15 cellular contexts compared by ENCODE assay signal in the genomic region with DNA sequence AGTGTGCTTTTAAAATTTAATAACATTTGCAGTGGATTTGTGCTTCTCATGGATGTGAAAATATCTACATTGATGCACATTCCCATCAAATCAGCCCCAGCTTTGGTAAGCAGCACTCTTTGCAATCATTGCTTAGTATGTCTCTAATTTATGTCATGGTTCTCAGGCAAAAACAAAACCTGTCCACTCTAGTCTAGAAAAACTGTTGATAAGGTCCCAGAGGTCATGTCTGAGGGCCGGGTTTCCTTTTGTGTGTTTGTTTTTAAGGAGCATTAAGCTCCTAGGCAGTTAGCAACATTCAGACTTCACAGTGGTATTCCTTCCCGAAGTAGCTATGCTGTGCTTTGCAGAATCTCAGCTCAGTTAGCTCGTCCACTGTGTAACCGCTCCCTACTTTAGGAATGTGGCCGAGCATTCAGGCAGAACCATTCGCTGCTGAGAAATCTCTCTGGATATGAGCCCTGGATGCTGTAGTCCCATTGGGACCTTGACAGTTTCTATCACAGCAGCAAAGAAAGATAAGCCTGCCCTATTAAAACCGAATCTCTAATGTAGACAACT. TPM values are rescaled to one million over a fixed set of nuclear protein-coding genes. Genes with fewer than 3 reads are reported as not detected.
A peak's percentile ranks its signal among the peaks of the same experiment; 100 is the strongest.
DNase-seq lines count a peak whose midpoint lies in the region; ATAC-seq and TF ChIP-seq lines count a peak whose summit lies in the region.
"Had no signal": no experiment of that assay in that cellular context is flagged by ENCODE, and none has a peak within 500 bp of the region (broad histone marks: within the 10 kb centered on the region; RNA-seq: fewer than 3 reads in every experiment).

No MANE protein-coding gene starts in this region.

- intact Hi-C loops in heart left ventricle (cut with DNase I): loop anchor here in 2 of 10 donors (5.0 kb wide), 2 partner anchors 34 to 39 kb away; no protein-coding TSS in a partner anchor

- peaks cover 0 to 45% (median 2%) of the 10 kb centered on the region in 9 donors for H3K27me3 ChIP-seq in heart left ventricle

- ATAC-seq in heart left ventricle: peak; percentile 44 to 64 (median 50)
- ATAC-seq in GM21390 (IDR thresholded peaks at IDR 0.05; ENCODE audit: unreplicated experiment): no peak
- ATAC-seq in HG02588 (IDR thresholded peaks at IDR 0.05; ENCODE audit: unreplicated experiment): no peak

- no peaks in the 10 kb centered on the region for H3K9me3 ChIP-seq in heart left ventricle
- H3K9me3 ChIP-seq: BE2C had no signal

- H3K27me3 Mint-ChIP-seq in brain: peaks cover 29% of the 10 kb centered on the region

- DNase-seq in heart left ventricle (peak in 3 of 5 donors; percentile 40 to 48 (median 42)), left kidney (ENCODE audit: low read depth, low spot score) (peak; percentile 75), substantia nigra (lab: John Stamatoyannopoulos, UW) (no peak), D341Med (ENCODE audit: low spot score) (no peak), activated gamma-delta T cell (lab: John Stamatoyannopoulos, UW) (no peak)
- DNase-seq: BE2C; CD8-positive, alpha-beta memory T cell; GOT3; MV-4-11; NCI-H146; NCI-H748 treated with DMSO at 0.1 percent for 48 hours had no signal

- H3K27ac ChIP-seq in heart left ventricle: peak overlapping the region in 9 of 12 donors; percentile 31 to 76 (median 61)
- H3K27ac ChIP-seq in substantia nigra (ENCODE audit: low read depth, low read length, poor library complexity, severe bottlenecking): peak overlapping the region; percentile 94

- H3K27ac Mint-ChIP-seq in brain: peak overlapping the region; percentile 21 to 94 (median 71)

- peaks cover 0 to 66% (median 35%) of the 10 kb centered on the region in 12 donors for H3K4me1 ChIP-seq in heart left ventricle
- H3K4me1 ChIP-seq: BE2C had no signal

- H3K4me3 ChIP-seq in heart left ventricle: no peak overlapping the region

- 7 to 30% (median 26%) methylated on average over 7 of the region's 7 CpGs for WGBS in heart left ventricle, 4 donors

- H3K4me1 Mint-ChIP-seq in brain: peaks cover 41% of the 10 kb centered on the region

- H3K36me3 ChIP-seq in heart left ventricle: no peaks in the 10 kb centered on the region
- H3K36me3 ChIP-seq: BE2C had no signal

- peak overlapping the region; percentile 5 to 51 (median 23) for H3K4me3 Mint-ChIP-seq in brain
- H3K4me3 Mint-ChIP-seq: CD8-positive, alpha-beta memory T cell had no signal

- TF ChIP-seq POLR2A in heart left ventricle (IDR thresholded peaks at IDR 0.05): no peak

- H3K36me3 Mint-ChIP-seq in brain: no peaks in the 10 kb centered on the region
- H3K36me3 Mint-ChIP-seq: CD8-positive, alpha-beta memory T cell had no signal

- H3K9me3 Mint-ChIP-seq in brain: no peaks in the 10 kb centered on the region
- H3K9me3 Mint-ChIP-seq: CD8-positive, alpha-beta memory T cell had no signal

- TF ChIP-seq CTCF in brain (conservative IDR thresholded peaks at IDR 0.05) (no peak), heart left ventricle (IDR thresholded peaks at IDR 0.05) (no peak)

RNA-seq across cellular contexts. Expression of gene DIPK1C, which starts 4.0 kb away (rescaled TPM):
- 10.0 TPM for polyA plus RNA-seq in brain (ENCODE audit: insufficient read depth, low read depth, low replicate concordance)
- total RNA-seq in heart left ventricle: 10 to 100 TPM in 3 of 9 donors, 1 to 10 TPM in 6; 1.3 to 13.6 (median 6.3) TPM
- polyA plus RNA-seq in heart left ventricle: 10 to 100 TPM in 1 of 2 donors, 1 to 10 TPM in 1; 1.9 to 14.2 TPM
- total RNA-seq: CD8-positive, alpha-beta memory T cell; Daoy had no signal
- polyA plus RNA-seq: CD8-positive, alpha-beta memory T cell had no signal

RNA-seq across cellular contexts. Expression of gene CNDP2, which starts 43.1 kb away (rescaled TPM):
- polyA plus RNA-seq in brain (ENCODE audit: insufficient read depth, low read depth, low replicate concordance): 220 TPM
- 100 to 1,000 TPM in 1 of 9 donors, 10 to 100 TPM in 8; 38.3 to 162 (median 76.3) TPM for total RNA-seq in heart left ventricle
- 10 to 100 TPM; 50.1 to 90.4 TPM for polyA plus RNA-seq in heart left ventricle

Comparison
In these comparisons a context has a peak if more than half of its experiments do, and no peak if none do; other contexts are left out.
1. ATAC-seq: peak in heart left ventricle (4 of 4); none in GM21390 (single experiment) and HG02588 (single experiment).
2. DNase-seq: peak in heart left ventricle (3 of 5) and left kidney (single experiment); none in substantia nigra (0 of 49), D341Med (single experiment) and activated gamma-delta T cell (single experiment).